12 cellular contexts compared by ENCODE assay signal in genomic region chr3:45065373-45065720, GRCh38. TPM values are rescaled to one million over a fixed set of nuclear protein-coding genes. Genes with fewer than 3 reads are reported as not detected.
A peak's percentile ranks its signal among the peaks of the same experiment; 100 is the strongest.
DNase-seq lines count a peak whose midpoint lies in the region; ATAC-seq and TF ChIP-seq lines count a peak whose summit lies in the region.
"Had no signal": no experiment of that assay in that cellular context is flagged by ENCODE, and none has a peak within 500 bp of the region (broad histone marks: within the 10 kb centered on the region; RNA-seq: fewer than 3 reads in every experiment).

No MANE protein-coding gene starts in this region.

- in situ Hi-C loops in transverse colon (cut with MboI; ENCODE audit: low pct_ligation_motif_present in 1 of 4, low pct_unique_long_range_greater_than_20kb in 1 of 4, low sequenced_read_pairs in 3 of 4) = no loop called here

- peak overlapping the region; percentile 70 to 90 for H3K27ac Mint-ChIP-seq in activated naive CD4-positive, alpha-beta T cell treated with anti-CD3 and anti-CD28 coated beads, Interleukin-2, amount 50 U/mL, for 72 hours

- peaks cover 11% of the 10 kb centered on the region for H3K4me1 ChIP-seq in left ventricle myocardium inferior
- peaks cover 13% of the 10 kb centered on the region for H3K4me1 ChIP-seq in lower lobe of right lung
- H3K4me1 ChIP-seq in transverse colon = peaks cover 5 to 65% (median 35%) of the 10 kb centered on the region in 4 donors

- H3K9me3 Mint-ChIP-seq in activated naive CD4-positive, alpha-beta T cell treated with anti-CD3 and anti-CD28 coated beads, Interleukin-2, amount 50 U/mL, for 72 hours = no peaks in the 10 kb centered on the region
- H3K9me3 Mint-ChIP-seq: naive thymus-derived CD8-positive, alpha-beta T cell had no signal

- H3K27ac ChIP-seq in left ventricle myocardium inferior (replicated peaks) (peak overlapping the region; percentile 21), lower lobe of right lung (peak overlapping the region; percentile 66), transverse colon (peak overlapping the region; percentile 20 to 84 (median 56))

- no peak for DNase-seq in left ventricle myocardium inferior
- no peak for DNase-seq in left cardiac atrium
- DNase-seq in activated naive CD4-positive, alpha-beta T cell treated with anti-CD3 and anti-CD28 coated beads, Interleukin-2, amount 50 U/mL, for 72 hours (ENCODE audit: low spot score in 2 of 2) = no peak
- no peak for DNase-seq in lower lobe of right lung
- DNase-seq in transverse colon = no peak
- DNase-seq in SIG-M5 (lab: John Stamatoyannopoulos, UW) = no peak
- DNase-seq in NCI-H774 (lab: John Stamatoyannopoulos, UW) = no peak
- no peak for DNase-seq in NCI-H1417 (lab: John Stamatoyannopoulos, UW)
- DNase-seq: naive thymus-derived CD8-positive, alpha-beta T cell; NCI-H1694 treated with DMSO at 0.1 percent for 48 hours; NCI-H510A treated with DMSO at 0.1 percent for 48 hours; retina had no signal

- TF ChIP-seq EP300 in transverse colon (IDR thresholded peaks at IDR 0.05; ENCODE audit: low read depth) = no peak

- 94 to 100% methylated on average over 1 of the region's 1 CpG for WGBS in transverse colon (ENCODE audit: low coverage in 1 of 2), 2 donors

- H3K36me3 ChIP-seq in left ventricle myocardium inferior (no peaks in the 10 kb centered on the region), lower lobe of right lung (no peaks in the 10 kb centered on the region), transverse colon (no peaks in the 10 kb centered on the region)

- H3K4me3 ChIP-seq in left ventricle myocardium inferior = no peak overlapping the region
- H3K4me3 ChIP-seq in lower lobe of right lung = no peak overlapping the region
- H3K4me3 ChIP-seq in transverse colon = no peak overlapping the region

- TF ChIP-seq POLR2A in transverse colon (IDR thresholded peaks at IDR 0.05) = no peak

- H3K27me3 ChIP-seq in left ventricle myocardium inferior (ENCODE audit: low read depth) (no peaks in the 10 kb centered on the region), lower lobe of right lung (ENCODE audit: low read depth) (no peaks in the 10 kb centered on the region), transverse colon (no peaks in the 10 kb centered on the region)

- intact Hi-C loops in left ventricle myocardium inferior (cut with micrococcal nuclease) (no loop called here), left cardiac atrium (cut with DNase I) (no loop called here), lower lobe of right lung (cut with DNase I) (no loop called here), transverse colon (cut with DNase I; ENCODE audit: low total_unique reads) (no loop called here)

- ATAC-seq in left cardiac atrium (no peak), lower lobe of right lung (no peak)
- ATAC-seq in activated naive CD4-positive, alpha-beta T cell treated with anti-CD3 and anti-CD28 coated beads, Interleukin-2, amount 50 U/mL, for 72 hours = peak in 1 of 2 donors; percentile 10
- ATAC-seq: naive thymus-derived CD8-positive, alpha-beta T cell had no signal

- H3K9me3 ChIP-seq in left ventricle myocardium inferior (replicated peaks) (no peaks in the 10 kb centered on the region), lower lobe of right lung (no peaks in the 10 kb centered on the region), transverse colon (no peaks in the 10 kb centered on the region)

- no peak for TF ChIP-seq CTCF in left ventricle myocardium inferior (IDR thresholded peaks at IDR 0.05; ENCODE audit: borderline replicate concordance)
- no peak for TF ChIP-seq CTCF in lower lobe of right lung (IDR thresholded peaks at IDR 0.05)
- TF ChIP-seq CTCF in transverse colon (IDR thresholded peaks at IDR 0.05) = no peak

- no peaks in the 10 kb centered on the region for H3K36me3 Mint-ChIP-seq in activated naive CD4-positive, alpha-beta T cell treated with anti-CD3 and anti-CD28 coated beads, Interleukin-2, amount 50 U/mL, for 72 hours
- H3K36me3 Mint-ChIP-seq: naive thymus-derived CD8-positive, alpha-beta T cell had no signal

RNA-seq across cellular contexts. Expression of gene CLEC3B, which starts 39.2 kb away (rescaled TPM):
- total RNA-seq in left ventricle myocardium inferior = 80.8 TPM
- total RNA-seq in left cardiac atrium = 100 to 1,000 TPM; 107 to 132 TPM
- total RNA-seq in activated naive CD4-positive, alpha-beta T cell treated with anti-CD3 and anti-CD28 coated beads, Interleukin-2, amount 50 U/mL, for 72 hours = not detected
- total RNA-seq in lower lobe of right lung = 217 TPM
- 10 to 100 TPM in 3 of 4 donors, 1 to 10 TPM in 1; 6.0 to 70.7 (median 16.4) TPM for total RNA-seq in transverse colon

Comparison
In these comparisons a context has a peak if more than half of its experiments do, and no peak if none do; other contexts are left out.
1. RNA of gene CLEC3B, which starts 39.2 kb away (total RNA-seq): 217 TPM in lower lobe of right lung (single experiment), 107 to 132 TPM in left cardiac atrium, 80.8 TPM in left ventricle myocardium inferior (single experiment) and 6.0 to 70.7 TPM in transverse colon; not detected in activated naive CD4-positive, alpha-beta T cell treated with anti-CD3 and anti-CD28 coated beads, Interleukin-2, amount 50 U/mL, for 72 hours; every median in the first group is over 4 times any median in the second.
2. Peak in every context shown above with its lines, with median percentiles within 50 percentile points of each other: H3K27ac ChIP-seq.